17 cellular contexts compared by ENCODE assay signal in genomic region chr2:225074366-225074765, GRCh38. TPM values are rescaled to one million over a fixed set of nuclear protein-coding genes. Genes with fewer than 3 reads are reported as not detected.
A peak's percentile ranks its signal among the peaks of the same experiment; 100 is the strongest.
DNase-seq lines count a peak whose midpoint lies in the region; ATAC-seq and TF ChIP-seq lines count a peak whose summit lies in the region.
"Had no signal": no experiment of that assay in that cellular context is flagged by ENCODE, and none has a peak within 500 bp of the region (broad histone marks: within the 10 kb centered on the region; RNA-seq: fewer than 3 reads in every experiment).

No MANE protein-coding gene starts in this region.

- no peak for DNase-seq in left ventricle myocardium superior
- DNase-seq in cardiac septum (ENCODE audit: low spot score): no peak
- peak; percentile 87 for DNase-seq in choroid plexus epithelial cell (ENCODE audit: low read depth)
- peak; percentile 23 for DNase-seq in fibroblast of villous mesenchyme (ENCODE audit: low read depth)
- no peak for DNase-seq in DMS 273 treated with DMSO at 0.1 percent for 48 hours (lab: John Stamatoyannopoulos, UW)
- DNase-seq in NCI-H446 treated with DMSO at 0.1 percent for 48 hours (lab: John Stamatoyannopoulos, UW): no peak
- no peak for DNase-seq in NCI-H226
- DNase-seq: EL, GF-D8, Karpas-422, NCI-H1694 treated with DMSO at 0.1 percent for 48 hours, NCI-H2081 treated with DMSO at 0.1 percent for 48 hours, NCI-H2227 treated with DMSO at 0.1 percent for 48 hours, NCI-H82, Peyer's patch had no signal

- no peak for TF ChIP-seq CTCF in choroid plexus epithelial cell (conservative IDR thresholded peaks at IDR 0.05; ENCODE audit: low read depth, low read length)
- no peak for TF ChIP-seq CTCF in fibroblast of villous mesenchyme (IDR thresholded peaks at IDR 0.05; ENCODE audit: insufficient read depth, low read depth, low read length)

- H3K4me3 ChIP-seq in choroid plexus epithelial cell (ENCODE audit: low read depth, low read length) (no peak overlapping the region), fibroblast of villous mesenchyme (ENCODE audit: low read depth, low read length) (no peak overlapping the region)
- H3K4me3 ChIP-seq: A549, Peyer's patch, SJSA1 had no signal

- ATAC-seq in left ventricle myocardium superior: peak; percentile 28
- ATAC-seq: A549 had no signal

- intact Hi-C loops in left ventricle myocardium superior (cut with micrococcal nuclease): no loop called here
- intact Hi-C loops in cardiac septum (cut with DNase I): no loop called here

RNA-seq across cellular contexts. Expression of gene DOCK10, which starts 32.1 kb away (rescaled TPM):
- 2.3 TPM for total RNA-seq in left ventricle myocardium superior
- total RNA-seq in cardiac septum: 2.6 TPM
- 20.7 and 26.1 TPM in 2 replicates for total RNA-seq in fibroblast of villous mesenchyme

Comparison
In these comparisons a context has a peak if more than half of its experiments do, and no peak if none do; other contexts are left out.
1. DNase-seq: peak in choroid plexus epithelial cell (single experiment) and fibroblast of villous mesenchyme (single experiment); none in left ventricle myocardium superior (single experiment), cardiac septum (single experiment), DMS 273 treated with DMSO at 0.1 percent for 48 hours (single experiment), NCI-H446 treated with DMSO at 0.1 percent for 48 hours (single experiment) and NCI-H226 (single experiment).